1 cellular context compared by ENCODE assay signal in genomic region chr22:22468794-22469469, GRCh38.
TF ChIP-seq lines count a peak whose summit lies in the region.
"Not testable (repeated sequence)": the region's sequence is repeated elsewhere in the genome, so short reads cannot be mapped to it uniquely, and the experiment has no call there.

No MANE protein-coding gene starts in this region.

TF ChIP-seq in K562, 482 proteins besides CTCF, POLR2A, EP300 and RAD21 (continued from another document):
- TF ChIP-seq DEAF1 (CRISPR knock-in tag; IDR thresholded peaks at IDR 0.05), result 0 out of 2 replicates have a peak, but pooled peaks have one; percentile 16
- TF ChIP-seq TCFL5 (CRISPR knock-in tag; conservative IDR thresholded peaks at IDR 0.05), result peak; percentile 54; the same call in 1 of the 2 replicates
- 0 out of 2 replicates have a peak, but pooled peaks have one; percentile 43 for TF ChIP-seq ZBTB26 (CRISPR knock-in tag; IDR thresholded peaks at IDR 0.05)
- TF ChIP-seq JUND (IDR thresholded peaks at IDR 0.05; ENCODE audit: borderline replicate concordance, low read depth, low read length), result 0 out of 2 replicates have a peak, but pooled peaks have one; percentile 22
- not testable (repeated sequence) for TF ChIP-seq JUND (tag; IDR thresholded peaks at IDR 0.05; ENCODE audit: borderline replicate concordance, low read depth, low read length); MYC (CRISPR knock-in tag; IDR thresholded peaks at IDR 0.05; ENCODE audit: borderline replicate concordance, low read depth); ID3 (CRISPR knock-in tag; IDR thresholded peaks at IDR 0.05)
- 0 out of 2 replicates have a peak, but pooled peaks have one; percentile 12 for TF ChIP-seq MYC (IDR thresholded peaks at IDR 0.05; ENCODE audit: low read depth, low read length)
- TF ChIP-seq ETS2 (tag; IDR thresholded peaks at IDR 0.05; ENCODE audit: borderline replicate concordance, poor library complexity, severe bottlenecking), result peak; percentile 68
- TF ChIP-seq CBX5 (IDR thresholded peaks at IDR 0.05; ENCODE audit: borderline replicate concordance, low read depth), result peak; percentile 100
- peak; percentile 25; the same call in 1 of the 2 replicates for TF ChIP-seq E2F3 (CRISPR knock-in tag; IDR thresholded peaks at IDR 0.05)
- 0 out of 2 replicates have a peak, but pooled peaks have one; percentile 56 for TF ChIP-seq ESRRB (CRISPR knock-in tag; IDR thresholded peaks at IDR 0.05; ENCODE audit: borderline replicate concordance)
- 0 out of 2 replicates have a peak, but pooled peaks have one; percentile 55 for TF ChIP-seq ZNF586 (CRISPR knock-in tag; conservative IDR thresholded peaks at IDR 0.05)
- TF ChIP-seq ZNF253 (CRISPR knock-in tag; conservative IDR thresholded peaks at IDR 0.05), result 0 out of 2 replicates have a peak, but pooled peaks have one; percentile 43
- peak; percentile 66 for TF ChIP-seq DMBX1 (CRISPR knock-in tag; IDR thresholded peaks at IDR 0.05; ENCODE audit: borderline replicate concordance)
- 0 out of 2 replicates have a peak, but pooled peaks have one; percentile 4 for TF ChIP-seq ZNF398 (CRISPR knock-in tag; IDR thresholded peaks at IDR 0.05)
- peak; percentile 35; the same call in 1 of the 2 replicates for TF ChIP-seq VEZF1 (CRISPR knock-in tag; IDR thresholded peaks at IDR 0.05)
- 0 out of 2 replicates have a peak, but pooled peaks have one; percentile 87 for TF ChIP-seq ZBTB49 (CRISPR knock-in tag; IDR thresholded peaks at IDR 0.05; ENCODE audit: borderline replicate concordance)
- TF ChIP-seq MBD2 (IDR thresholded peaks at IDR 0.05; ENCODE audit: borderline replicate concordance, low read depth), result peak; percentile 20; the same call in 1 of the 2 replicates
- TF ChIP-seq STAT5B (CRISPR knock-in tag; IDR thresholded peaks at IDR 0.05), result 0 out of 2 replicates have a peak, but pooled peaks have one; percentile 2
- peak; percentile 72; the same call in 1 of the 2 replicates for TF ChIP-seq ZBTB43 (CRISPR knock-in tag; IDR thresholded peaks at IDR 0.05)
- TF ChIP-seq HNRNPUL1 (IDR thresholded peaks at IDR 0.05; ENCODE audit: low read length), result 0 out of 2 replicates have a peak, but pooled peaks have one; percentile 48
- peak; percentile 38; the same call in 1 of the 2 replicates for TF ChIP-seq SMAD3 (CRISPR knock-in tag; conservative IDR thresholded peaks at IDR 0.05)
- TF ChIP-seq BCL6 (CRISPR knock-in tag; IDR thresholded peaks at IDR 0.05), result 0 out of 2 replicates have a peak, but pooled peaks have one; percentile 45
- TF ChIP-seq ZNF311 (CRISPR knock-in tag; IDR thresholded peaks at IDR 0.05), result peak; percentile 30; the same call in 1 of the 2 replicates
- TF ChIP-seq THRB (CRISPR knock-in tag; conservative IDR thresholded peaks at IDR 0.05), result peak; percentile 74; the same call in 1 of the 2 replicates
- TF ChIP-seq ID3 (tag; IDR thresholded peaks at IDR 0.05), result peak; percentile 84
